16 cellular contexts compared by ENCODE assay signal in the genomic region with DNA sequence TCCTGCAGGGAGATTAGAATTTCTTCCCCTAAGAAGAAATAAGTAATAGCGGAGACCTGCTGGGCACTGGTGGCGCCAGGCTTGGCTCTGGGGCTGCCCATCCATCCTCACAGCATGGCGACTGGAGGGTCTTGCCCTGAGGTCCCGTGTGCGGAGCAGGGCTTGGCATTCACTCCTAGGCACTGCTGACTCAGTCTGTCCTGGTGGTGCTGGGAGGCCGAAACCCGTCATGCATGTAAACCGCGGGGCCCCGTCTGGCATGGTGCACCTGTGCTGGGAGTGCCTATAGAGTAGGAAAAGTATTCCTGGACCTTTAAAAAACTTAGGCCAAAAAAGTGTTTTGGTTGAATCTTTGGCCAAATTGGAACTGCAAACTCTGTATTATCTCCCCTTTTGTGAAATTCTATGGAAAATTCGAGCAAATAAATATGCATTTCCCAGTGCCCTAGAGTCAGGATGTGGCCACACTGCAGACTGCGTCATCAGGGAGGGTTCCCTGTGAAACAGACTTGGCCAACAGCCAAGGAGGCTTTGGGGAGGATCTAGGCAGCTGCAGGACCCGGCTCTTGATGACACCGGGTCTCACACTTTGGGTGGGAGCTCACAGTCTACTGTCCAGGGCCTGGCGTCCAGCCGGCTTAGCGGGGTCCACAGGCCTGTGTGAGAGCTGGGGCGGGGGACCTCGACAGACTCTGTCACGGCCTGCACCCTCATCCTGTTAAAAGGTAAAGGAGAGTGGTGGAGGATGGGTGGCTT.
DNase-seq lines count a peak whose midpoint lies in the region; ATAC-seq, FAIRE-seq and TF ChIP-seq lines count a peak whose summit lies in the region.
"Had no signal": no experiment of that assay in that cellular context is flagged by ENCODE, and none has a peak within 500 bp of the region (broad histone marks: within the 10 kb centered on the region; RNA-seq: fewer than 3 reads in every experiment).

No MANE protein-coding gene starts in this region.

- no peak for TF ChIP-seq CTCF in DND-41 (IDR thresholded peaks at IDR 0.05; ENCODE audit: borderline replicate concordance, extremely low read depth, low read length, poor library complexity, severe bottlenecking)

- H3K9me3 ChIP-seq in BLaER1 (peaks cover 13% of the 10 kb centered on the region), DND-41 (ENCODE audit: insufficient read depth, low read length, severe bottlenecking) (peaks cover 10% of the 10 kb centered on the region)
- H3K9me3 ChIP-seq: lower lobe of right lung, psoas muscle had no signal

- H3K4me1 ChIP-seq in BLaER1 = peaks cover 63% of the 10 kb centered on the region
- peaks cover 29% of the 10 kb centered on the region for H3K4me1 ChIP-seq in DND-41 (ENCODE audit: insufficient read depth, low read length)
- H3K4me1 ChIP-seq: foreskin keratinocyte, lower lobe of right lung, psoas muscle had no signal

- no peak overlapping the region for H3K4me3 ChIP-seq in BLaER1
- H3K4me3 ChIP-seq in DND-41 (ENCODE audit: low read depth in 1 of 2, low read length in 2 of 2) = no peak overlapping the region
- H3K4me3 ChIP-seq: lower lobe of right lung, psoas muscle had no signal

- FAIRE-seq in RCC 7860 (lab: Jason Lieb, UNC) = peak; percentile 49

- DNase-seq in DND-41 (peak; percentile 28), RCC 7860 (ENCODE audit: low spot score) (peak; percentile 72), islet precursor cell (peak; percentile 40), DMS114 treated with DMSO at 0.1 percent for 48 hours (lab: John Stamatoyannopoulos, UW; ENCODE audit: unreplicated experiment) (no peak)
- DNase-seq: amniotic stem cell; C1 segment of cervical spinal cord; foreskin keratinocyte; lower lobe of right lung; naive thymus-derived CD4-positive, alpha-beta T cell; NCI-H1105 treated with DMSO at 0.1 percent for 48 hours; stimulated activated naive CD4-positive, alpha-beta T cell treated with Interleukin-2 at 50 U/mL for 16 hours had no signal

- H3K4me2 ChIP-seq in BLaER1 = peak overlapping the region; percentile 16; the same call in 1 of the 2 replicates
- H3K4me2 ChIP-seq in DND-41 (ENCODE audit: insufficient read depth, low read length) = no peak overlapping the region

- H3K9ac ChIP-seq in BLaER1 = no peak overlapping the region
- no peak overlapping the region for H3K9ac ChIP-seq in DND-41 (ENCODE audit: low read depth, low read length)

- H3K79me2 ChIP-seq in DND-41 (ENCODE audit: insufficient read depth, low read length) = no peaks in the 10 kb centered on the region

- peaks cover 8% of the 10 kb centered on the region; the same call in 1 of the 2 replicates for H3K36me3 ChIP-seq in BLaER1
- no peaks in the 10 kb centered on the region for H3K36me3 ChIP-seq in DND-41 (ENCODE audit: insufficient read depth, low read length)
- H3K36me3 ChIP-seq: lower lobe of right lung had no signal

- H2AFZ ChIP-seq in DND-41 (ENCODE audit: low read depth, low read length) = no peak overlapping the region

- H4K20me1 ChIP-seq in BLaER1 (no peaks in the 10 kb centered on the region; the same call in 1 of the 2 replicates), DND-41 (ENCODE audit: insufficient read depth, low read length) (no peaks in the 10 kb centered on the region)

- no peak for ATAC-seq in DND-41 (ENCODE audit: insufficient read depth, low read depth)
- no peak for ATAC-seq in HG03039 (IDR thresholded peaks at IDR 0.05; ENCODE audit: unreplicated experiment)
- ATAC-seq in GM19035 (IDR thresholded peaks at IDR 0.05; ENCODE audit: unreplicated experiment) = no peak
- no peak for ATAC-seq in GM18517 (IDR thresholded peaks at IDR 0.05; ENCODE audit: unreplicated experiment)
- ATAC-seq: foreskin keratinocyte; lower lobe of right lung; naive thymus-derived CD4-positive, alpha-beta T cell had no signal

- H3K27me3 ChIP-seq in BLaER1 (peaks cover 32% of the 10 kb centered on the region), DND-41 (ENCODE audit: insufficient read depth, low read length, poor library complexity) (no peaks in the 10 kb centered on the region)
- H3K27me3 ChIP-seq: foreskin keratinocyte had no signal

- H3K27ac ChIP-seq in BLaER1 (no peak overlapping the region), DND-41 (ENCODE audit: low read length) (peak overlapping the region; percentile 32)
- H3K27ac ChIP-seq: foreskin keratinocyte, lower lobe of right lung, psoas muscle had no signal
